10 cellular contexts compared by ENCODE assay signal in the genomic region with DNA sequence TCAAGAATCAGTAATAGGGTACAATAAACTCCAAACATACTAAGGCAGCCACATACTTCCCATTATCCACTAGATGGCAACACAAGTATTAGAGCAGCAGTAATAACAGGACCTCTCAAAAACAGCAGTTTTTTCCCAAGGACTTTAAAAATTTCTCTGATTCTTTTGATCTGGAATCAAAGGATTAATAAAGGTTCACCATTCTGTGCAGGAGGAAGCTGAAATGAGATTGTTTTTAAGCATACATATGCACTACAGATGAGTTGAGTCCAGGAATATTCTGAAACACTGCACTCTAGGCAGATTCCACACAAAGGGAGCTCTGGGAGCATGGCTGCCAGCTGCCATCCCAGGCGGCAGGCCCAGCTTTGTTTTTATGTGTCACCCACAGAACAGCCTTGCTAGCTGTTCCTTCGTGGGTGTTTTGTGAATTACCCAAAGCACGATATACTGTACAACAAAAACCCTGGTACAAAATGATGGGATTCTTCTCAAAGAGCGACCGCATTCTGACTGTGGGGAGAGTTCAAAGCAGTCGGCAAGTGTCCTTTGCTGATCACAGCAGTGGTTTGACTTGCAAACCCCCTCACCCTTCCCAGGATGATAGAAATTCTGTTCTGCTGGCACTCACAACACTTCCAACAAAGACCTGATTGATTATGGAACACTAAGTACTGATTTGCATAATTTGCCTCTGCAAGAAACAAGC.
DNase-seq lines count a peak whose midpoint lies in the region; TF ChIP-seq lines count a peak whose summit lies in the region.
"Had no signal": no experiment of that assay in that cellular context is flagged by ENCODE, and none has a peak within 500 bp of the region (broad histone marks: within the 10 kb centered on the region; RNA-seq: fewer than 3 reads in every experiment).

No MANE protein-coding gene starts in this region.

- no peaks in the 10 kb centered on the region for H3K27me3 Mint-ChIP-seq in activated CD4-positive, alpha-beta T cell treated with anti-CD3 and anti-CD28 coated beads, Interleukin-2, amount 10 ng/mL, durations not matched to agents 7 days and 5 days

- DNase-seq in Ammon's horn (ENCODE audit: low spot score): peak; percentile 94
- DNase-seq in LNCaP clone FGC (ENCODE audit: low read depth): no peak
- peak in 56 of 61 donors; percentile 25 to 92 (median 68) for DNase-seq in caudate nucleus (lab: John Stamatoyannopoulos, UW)
- DNase-seq in mesenchymal stem cell: peak; percentile 37
- DNase-seq in stimulated activated CD4-positive, alpha-beta T cell treated with anti-CD3 and anti-CD28 coated beads, Interleukin-12 subunit alpha, Interleukin-12 subunit beta, amount 100 ng/mL, for 4 hours: no peak
- DNase-seq in activated CD4-positive, alpha-beta T cell treated with anti-CD3 and anti-CD28 coated beads, Interleukin-2, amount 10 ng/mL, durations not matched to agents 7 days and 5 days: no peak
- DNase-seq in PC-9: no peak
- no peak for DNase-seq in NCI-H2227 (lab: John Stamatoyannopoulos, UW; ENCODE audit: unreplicated experiment)
- DNase-seq: activated naive CD4-positive, alpha-beta T cell treated with anti-CD3 and anti-CD28 coated beads for 36 hours had no signal

- H3K9me3 ChIP-seq in mesenchymal stem cell (ENCODE audit: control insufficient read depth, low read length): no peaks in the 10 kb centered on the region
- H3K9me3 ChIP-seq in PC-9 (ENCODE audit: insufficient read depth, low read depth): no peaks in the 10 kb centered on the region

- H3F3A ChIP-seq in PC-9 (ENCODE audit: insufficient read depth, low read depth): no peaks in the 10 kb centered on the region

- no peak overlapping the region for H2BK5ac ChIP-seq in mesenchymal stem cell (ENCODE audit: low read depth, low read length, poor library complexity, severe bottlenecking)

- no peak overlapping the region for H2BK120ac ChIP-seq in mesenchymal stem cell (ENCODE audit: low read depth, low read length)

- H3K14ac ChIP-seq in mesenchymal stem cell (ENCODE audit: low read length in 2 of 2): no peak overlapping the region

- TF ChIP-seq CTCF in LNCaP clone FGC (IDR thresholded peaks at IDR 0.05; ENCODE audit: control insufficient read depth, extremely low read depth, insufficient read depth) (peak; percentile 66), PC-9 (conservative IDR thresholded peaks at IDR 0.05) (no peak; the same call in 1 of the 2 replicates)

- H2AK5ac ChIP-seq in mesenchymal stem cell (ENCODE audit: low read length, severe bottlenecking): peak overlapping the region; percentile 33

- H4K91ac ChIP-seq in mesenchymal stem cell (ENCODE audit: low read length): no peak overlapping the region

- H3K79me2 ChIP-seq in PC-9 (ENCODE audit: low read depth): no peaks in the 10 kb centered on the region

- H3K4ac ChIP-seq in mesenchymal stem cell (ENCODE audit: low read depth in 1 of 2, low read length in 2 of 2): no peak overlapping the region

- POLR2A ChIA-PET in activated CD4-positive, alpha-beta T cell treated with anti-CD3 and anti-CD28 coated beads, Interleukin-2, amount 10 ng/mL, durations not matched to agents 7 days and 5 days (lab: Charles Lee): no interaction called here
- POLR2A ChIA-PET in PC-9 (lab: Charles Lee; ENCODE audit: unreplicated experiment): no interaction called here

- WGBS in mesenchymal stem cell: 58% methylated on average over 6 of the region's 6 CpGs

- H3K27ac Mint-ChIP-seq in activated CD4-positive, alpha-beta T cell treated with anti-CD3 and anti-CD28 coated beads, Interleukin-2, amount 10 ng/mL, durations not matched to agents 7 days and 5 days: no peak overlapping the region
- H3K27ac Mint-ChIP-seq: activated naive CD4-positive, alpha-beta T cell treated with anti-CD3 and anti-CD28 coated beads for 36 hours had no signal

- H3K79me1 ChIP-seq in mesenchymal stem cell (replicated peaks; ENCODE audit: low read length, poor library complexity, severe bottlenecking): peaks cover 39% of the 10 kb centered on the region

- peak overlapping the region; percentile 43 for H3K9ac ChIP-seq in mesenchymal stem cell (ENCODE audit: low read length)
- H3K9ac ChIP-seq: KMS-11 had no signal

- H2AFZ ChIP-seq in mesenchymal stem cell (ENCODE audit: low read depth, low read length) (no peak overlapping the region), PC-9 (no peak overlapping the region)

- no peaks in the 10 kb centered on the region for H3K9me2 ChIP-seq in PC-9 (ENCODE audit: insufficient read depth)

- no peaks in the 10 kb centered on the region for H3K4me1 Mint-ChIP-seq in activated CD4-positive, alpha-beta T cell treated with anti-CD3 and anti-CD28 coated beads, Interleukin-2, amount 10 ng/mL, durations not matched to agents 7 days and 5 days

- H3K27me3 ChIP-seq in mesenchymal stem cell (ENCODE audit: control insufficient read depth in 1 of 2, insufficient read depth in 1 of 2, low read length in 2 of 2) (no peaks in the 10 kb centered on the region), PC-9 (ENCODE audit: insufficient read depth, low read depth) (no peaks in the 10 kb centered on the region)

- no peak overlapping the region for H2BK12ac ChIP-seq in mesenchymal stem cell (ENCODE audit: low read length in 2 of 2)

- H3K4me1 ChIP-seq in mesenchymal stem cell (ENCODE audit: control insufficient read depth, insufficient read depth, low read depth, low read length) (peaks cover 13% of the 10 kb centered on the region), PC-9 (replicated peaks; ENCODE audit: insufficient read depth) (no peaks in the 10 kb centered on the region)

- H3K23ac ChIP-seq in mesenchymal stem cell (ENCODE audit: low read length in 2 of 2): no peak overlapping the region

- H3K18ac ChIP-seq in mesenchymal stem cell (ENCODE audit: low read depth in 1 of 2, low read length in 2 of 2): peak overlapping the region in 1 of 2 experiments; percentile 34

- intact Hi-C loops in PC-9 (cut with micrococcal nuclease; ENCODE audit: unreplicated experiment): loop anchor here (10.0 kb wide), 1 partner anchor 1344 kb away; no protein-coding TSS in a partner anchor

- peaks cover 0 to 3% of the 10 kb centered on the region in 2 experiments for H3K36me3 ChIP-seq in mesenchymal stem cell (ENCODE audit: control insufficient read depth in 1 of 2, insufficient read depth in 2 of 2, low read depth in 1 of 2, low read length in 2 of 2)
- H3K36me3 ChIP-seq in PC-9 (ENCODE audit: low read depth): no peaks in the 10 kb centered on the region

- no peaks in the 10 kb centered on the region for H3K9me3 Mint-ChIP-seq in activated CD4-positive, alpha-beta T cell treated with anti-CD3 and anti-CD28 coated beads, Interleukin-2, amount 10 ng/mL, durations not matched to agents 7 days and 5 days
- H3K9me3 Mint-ChIP-seq: activated naive CD4-positive, alpha-beta T cell treated with anti-CD3 and anti-CD28 coated beads for 36 hours had no signal

- H3K4me2 ChIP-seq in mesenchymal stem cell (ENCODE audit: low read length, poor library complexity, severe bottlenecking): no peak overlapping the region
- no peak overlapping the region for H3K4me2 ChIP-seq in PC-9
- H3K4me2 ChIP-seq: KMS-11 had no signal

- BruUV-seq in PC-9 (replicated peaks; lab: Mats Ljungman, UMichigan): no TSS peak

- no peak overlapping the region for H4K8ac ChIP-seq in mesenchymal stem cell (ENCODE audit: low read length)

- no peaks in the 10 kb centered on the region for H3K36me3 Mint-ChIP-seq in activated CD4-positive, alpha-beta T cell treated with anti-CD3 and anti-CD28 coated beads, Interleukin-2, amount 10 ng/mL, durations not matched to agents 7 days and 5 days (ENCODE audit: low read depth)

- no peak overlapping the region for H2BK15ac ChIP-seq in mesenchymal stem cell (ENCODE audit: low read depth, poor library complexity, severe bottlenecking)

- peaks cover 5% of the 10 kb centered on the region; the same call in 1 of the 2 replicates for H4K20me1 ChIP-seq in PC-9 (ENCODE audit: insufficient read depth)

- no peak overlapping the region for H3K4me3 ChIP-seq in LNCaP clone FGC (ENCODE audit: low read depth, low read length)
- no peak overlapping the region for H3K4me3 ChIP-seq in mesenchymal stem cell (ENCODE audit: insufficient read depth in 1 of 2, low read depth in 1 of 2, low read length in 2 of 2)
- no peak overlapping the region for H3K4me3 ChIP-seq in PC-9

- CTCF ChIA-PET in activated CD4-positive, alpha-beta T cell treated with anti-CD3 and anti-CD28 coated beads, Interleukin-2, amount 10 ng/mL, durations not matched to agents 7 days and 5 days (lab: Charles Lee): no interaction called here
- CTCF ChIA-PET in PC-9 (lab: Charles Lee): interaction anchor here (1.2 kb wide), 1 partner anchor 11 kb away, joined by 3 read pairs; no protein-coding TSS in a partner anchor

- H3K4me3 Mint-ChIP-seq in activated CD4-positive, alpha-beta T cell treated with anti-CD3 and anti-CD28 coated beads, Interleukin-2, amount 10 ng/mL, durations not matched to agents 7 days and 5 days: no peak overlapping the region
- H3K4me3 Mint-ChIP-seq: activated naive CD4-positive, alpha-beta T cell treated with anti-CD3 and anti-CD28 coated beads for 36 hours had no signal

- H3K27ac ChIP-seq in caudate nucleus (ENCODE audit: low read depth, low read length) (peak overlapping the region; percentile 86), mesenchymal stem cell (ENCODE audit: low read length, poor library complexity, severe bottlenecking) (peak overlapping the region; percentile 8), PC-9 (no peak overlapping the region)
- H3K27ac ChIP-seq: KMS-11 had no signal

Comparison
In these comparisons a context has a peak if more than half of its experiments do, and no peak if none do; other contexts are left out.
1. DNase-seq: peak in Ammon's horn (single experiment), caudate nucleus (56 of 61) and mesenchymal stem cell (single experiment); none in LNCaP clone FGC (single experiment), stimulated activated CD4-positive, alpha-beta T cell treated with anti-CD3 and anti-CD28 coated beads, Interleukin-12 subunit alpha, Interleukin-12 subunit beta, amount 100 ng/mL, for 4 hours (single experiment), activated CD4-positive, alpha-beta T cell treated with anti-CD3 and anti-CD28 coated beads, Interleukin-2, amount 10 ng/mL, durations not matched to agents 7 days and 5 days (single experiment), PC-9 (0 of 2) and NCI-H2227 (single experiment).